Comparison of ENCODE assay signal across 19 cellular contexts in genomic region chr18:73948497-73948896, GRCh38.
DNase-seq lines count a peak whose midpoint lies in the region; FAIRE-seq and TF ChIP-seq lines count a peak whose summit lies in the region.
"Had no signal": no experiment of that assay in that cellular context is flagged by ENCODE, and none has a peak within 500 bp of the region (broad histone marks: within the 10 kb centered on the region; RNA-seq: fewer than 3 reads in every experiment).

No MANE protein-coding gene starts in this region.

- H3K4me2 ChIP-seq in astrocyte (ENCODE audit: low read length) = peak overlapping the region; percentile 20

- H3K27ac Mint-ChIP-seq in astrocyte (ENCODE audit: unreplicated experiment) = peak overlapping the region; percentile 79
- H3K27ac Mint-ChIP-seq: B cell; T-helper 1 cell treated with Interleukin-12 subunit alpha and Interleukin-12 subunit beta and Interleukin-4 antibody, amounts not matched to agents 30 μg/mL and 1 μg/mL, for 36 hours had no signal

- H2AFZ ChIP-seq in astrocyte (ENCODE audit: low read depth, low read length) = no peak overlapping the region

- FAIRE-seq in astrocyte (lab: Jason Lieb, UNC) = no peak

- no peak for TF ChIP-seq CTCF in astrocyte (IDR thresholded peaks at IDR 0.05; ENCODE audit: insufficient read depth, low read depth, low read length)
- TF ChIP-seq CTCF in foreskin fibroblast (IDR thresholded peaks at IDR 0.05; ENCODE audit: low read depth, low read length) = no peak

- H3K79me2 ChIP-seq in astrocyte (ENCODE audit: insufficient read depth, low read length) = no peaks in the 10 kb centered on the region

- H3K9me3 ChIP-seq in astrocyte (ENCODE audit: insufficient read depth, low read depth, low read length) = no peaks in the 10 kb centered on the region
- H3K9me3 ChIP-seq: ascending aorta, Caco-2, mucosa of descending colon had no signal

- H3K4me3 Mint-ChIP-seq in astrocyte (ENCODE audit: unreplicated experiment) = no peak overlapping the region
- H3K4me3 Mint-ChIP-seq: B cell; T-helper 1 cell treated with Interleukin-12 subunit alpha and Interleukin-12 subunit beta and Interleukin-4 antibody, amounts not matched to agents 30 μg/mL and 1 μg/mL, for 36 hours had no signal

- peak; percentile 79 for DNase-seq in HT1080 (ENCODE audit: low read depth)
- DNase-seq in astrocyte (ENCODE audit: low read depth) = peak; percentile 75
- peak; percentile 24 to 25 for DNase-seq in foreskin fibroblast
- peak; percentile 6 for DNase-seq in ureter (ENCODE audit: low spot score)
- DNase-seq in NCI-H1694 (lab: John Stamatoyannopoulos, UW) = no peak
- DNase-seq in activated gamma-delta T cell (lab: John Stamatoyannopoulos, UW) = no peak
- no peak for DNase-seq in HK-2 (ENCODE audit: unreplicated experiment)
- DNase-seq: activated CD4-positive, alpha-beta T cell treated with anti-CD3 and anti-CD28 coated beads, Interleukin-2, amount 50 U/mL, for 4 hours; activated naive CD4-positive, alpha-beta T cell; Caco-2; dermis blood vessel endothelial cell; left lung; mucosa of descending colon; NCI-H526 treated with DMSO at 0.1 percent for 48 hours; nucleus accumbens; retina had no signal

- no peaks in the 10 kb centered on the region for H3K27me3 ChIP-seq in astrocyte (ENCODE audit: insufficient read depth, low read length)
- H3K27me3 ChIP-seq: ascending aorta, left lung had no signal

- no peaks in the 10 kb centered on the region for H3K36me3 Mint-ChIP-seq in astrocyte (ENCODE audit: low read depth, unreplicated experiment)

- H3K4me1 ChIP-seq in astrocyte (ENCODE audit: insufficient read depth, low read length) = peaks cover 19% of the 10 kb centered on the region
- H3K4me1 ChIP-seq: ascending aorta, Caco-2, left lung had no signal

- H3K4me3 ChIP-seq in astrocyte (ENCODE audit: insufficient read depth, low read depth, low read length) (no peak overlapping the region), foreskin fibroblast (ENCODE audit: low read depth in 1 of 2, low read length in 2 of 2) (no peak overlapping the region)
- H3K4me3 ChIP-seq: ascending aorta, left lung, mucosa of descending colon had no signal

- H3K27ac ChIP-seq in astrocyte (ENCODE audit: low read depth, low read length) = no peak overlapping the region
- H3K27ac ChIP-seq: ascending aorta, left lung had no signal

- H3K27me3 Mint-ChIP-seq in astrocyte (ENCODE audit: low read depth, unreplicated experiment) = no peaks in the 10 kb centered on the region
- H3K27me3 Mint-ChIP-seq: B cell had no signal

- H3K9ac ChIP-seq in astrocyte (ENCODE audit: low read length) = no peak overlapping the region

- no peaks in the 10 kb centered on the region for H4K20me1 ChIP-seq in astrocyte (ENCODE audit: insufficient read depth, low read length)

- H3K9me3 Mint-ChIP-seq in astrocyte (ENCODE audit: unreplicated experiment) = peaks cover 2% of the 10 kb centered on the region
- H3K9me3 Mint-ChIP-seq: T-helper 1 cell treated with Interleukin-12 subunit alpha and Interleukin-12 subunit beta and Interleukin-4 antibody, amounts not matched to agents 30 μg/mL and 1 μg/mL, for 36 hours had no signal

- peaks cover 55% of the 10 kb centered on the region for H3K4me1 Mint-ChIP-seq in astrocyte (ENCODE audit: low read depth, unreplicated experiment)

- no peaks in the 10 kb centered on the region for H3K36me3 ChIP-seq in astrocyte (ENCODE audit: insufficient read depth, low read length)
- H3K36me3 ChIP-seq: ascending aorta, left lung had no signal

Comparison
In these comparisons a context has a peak if more than half of its experiments do, and no peak if none do; other contexts are left out.
1. DNase-seq: peak in HT1080 (single experiment), astrocyte (single experiment), foreskin fibroblast (2 of 2) and ureter (single experiment); none in NCI-H1694 (single experiment), activated gamma-delta T cell (single experiment) and HK-2 (single experiment).